ENCODE assay signal across 1 cellular context in the genomic region with DNA sequence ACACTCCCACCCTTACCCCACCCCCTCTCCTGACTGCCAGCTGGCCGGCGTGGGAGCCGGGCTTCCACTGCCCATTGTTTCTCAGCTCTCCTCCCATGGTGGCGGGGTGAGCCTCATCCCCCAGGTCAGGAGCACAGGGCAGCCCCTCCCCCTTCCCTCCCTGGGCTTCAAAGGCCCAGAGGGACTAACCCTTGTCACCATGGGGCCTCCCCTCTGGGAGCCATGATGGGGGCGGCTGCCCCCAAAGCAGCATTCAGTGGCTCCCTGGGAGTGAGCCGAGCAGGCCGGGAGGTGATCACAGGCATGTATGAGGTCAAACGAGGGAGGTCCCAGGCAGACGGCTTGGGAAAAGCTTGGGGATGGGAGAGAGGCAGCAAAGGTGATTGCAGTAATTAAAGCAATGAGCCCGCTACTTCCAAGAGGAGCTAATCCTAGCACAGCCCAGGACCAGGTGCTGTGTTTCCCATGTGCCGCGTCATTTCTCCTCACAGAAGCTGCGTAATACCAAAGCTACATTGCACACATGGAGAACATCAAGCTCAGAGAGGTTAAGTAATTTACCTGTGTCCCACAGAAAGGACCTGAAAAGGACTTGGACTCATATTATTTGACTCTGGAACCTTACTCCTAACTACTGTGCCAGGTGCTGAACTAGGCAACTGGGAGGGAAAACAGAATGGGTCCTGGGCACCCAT.
A peak's percentile ranks its signal among the peaks of the same experiment; 100 is the strongest.
TF ChIP-seq lines count a peak whose summit lies in the region.

No MANE protein-coding gene starts in this region.

TF ChIP-seq in HepG2, 621 proteins besides CTCF, POLR2A, EP300 and RAD21:
- TF ChIP-seq, protein P1, sequence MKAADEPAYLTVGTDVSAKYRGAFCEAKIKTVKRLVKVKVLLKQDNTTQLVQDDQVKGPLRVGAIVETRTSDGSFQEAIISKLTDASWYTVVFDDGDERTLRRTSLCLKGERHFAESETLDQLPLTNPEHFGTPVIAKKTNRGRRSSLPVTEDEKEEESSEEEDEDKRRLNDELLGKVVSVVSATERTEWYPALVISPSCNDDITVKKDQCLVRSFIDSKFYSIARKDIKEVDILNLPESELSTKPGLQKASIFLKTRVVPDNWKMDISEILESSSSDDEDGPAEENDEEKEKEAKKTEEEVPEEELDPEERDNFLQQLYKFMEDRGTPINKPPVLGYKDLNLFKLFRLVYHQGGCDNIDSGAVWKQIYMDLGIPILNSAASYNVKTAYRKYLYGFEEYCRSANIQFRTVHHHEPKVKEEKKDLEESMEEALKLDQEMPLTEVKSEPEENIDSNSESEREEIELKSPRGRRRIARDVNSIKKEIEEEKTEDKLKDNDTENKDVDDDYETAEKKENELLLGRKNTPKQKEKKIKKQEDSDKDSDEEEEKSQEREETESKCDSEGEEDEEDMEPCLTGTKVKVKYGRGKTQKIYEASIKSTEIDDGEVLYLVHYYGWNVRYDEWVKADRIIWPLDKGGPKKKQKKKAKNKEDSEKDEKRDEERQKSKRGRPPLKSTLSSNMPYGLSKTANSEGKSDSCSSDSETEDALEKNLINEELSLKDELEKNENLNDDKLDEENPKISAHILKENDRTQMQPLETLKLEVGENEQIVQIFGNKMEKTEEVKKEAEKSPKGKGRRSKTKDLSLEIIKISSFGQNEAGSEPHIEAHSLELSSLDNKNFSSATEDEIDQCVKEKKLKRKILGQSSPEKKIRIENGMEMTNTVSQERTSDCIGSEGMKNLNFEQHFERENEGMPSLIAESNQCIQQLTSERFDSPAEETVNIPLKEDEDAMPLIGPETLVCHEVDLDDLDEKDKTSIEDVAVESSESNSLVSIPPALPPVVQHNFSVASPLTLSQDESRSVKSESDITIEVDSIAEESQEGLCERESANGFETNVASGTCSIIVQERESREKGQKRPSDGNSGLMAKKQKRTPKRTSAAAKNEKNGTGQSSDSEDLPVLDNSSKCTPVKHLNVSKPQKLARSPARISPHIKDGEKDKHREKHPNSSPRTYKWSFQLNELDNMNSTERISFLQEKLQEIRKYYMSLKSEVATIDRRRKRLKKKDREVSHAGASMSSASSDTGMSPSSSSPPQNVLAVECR (CRISPR knock-in tag; IDR thresholded peaks at IDR 0.05; ENCODE audit: borderline replicate concordance), result no peak
- TF ChIP-seq SALL1 (CRISPR knock-in tag; IDR thresholded peaks at IDR 0.05) (peak; percentile 11; the same call in 1 of the 2 replicates), ZNF234 (CRISPR knock-in tag; conservative IDR thresholded peaks at IDR 0.05) (no peak), YY1 (IDR thresholded peaks at IDR 0.05; ENCODE audit: insufficient read depth, insufficient replicate concordance, low read depth, low read length) (peak; percentile 20), CREM (IDR thresholded peaks at IDR 0.05) (no peak), CREM (CRISPR knock-in tag; IDR thresholded peaks at IDR 0.05) (no peak)
